ENCODE assay signal across 16 cellular contexts in the genomic region with DNA sequence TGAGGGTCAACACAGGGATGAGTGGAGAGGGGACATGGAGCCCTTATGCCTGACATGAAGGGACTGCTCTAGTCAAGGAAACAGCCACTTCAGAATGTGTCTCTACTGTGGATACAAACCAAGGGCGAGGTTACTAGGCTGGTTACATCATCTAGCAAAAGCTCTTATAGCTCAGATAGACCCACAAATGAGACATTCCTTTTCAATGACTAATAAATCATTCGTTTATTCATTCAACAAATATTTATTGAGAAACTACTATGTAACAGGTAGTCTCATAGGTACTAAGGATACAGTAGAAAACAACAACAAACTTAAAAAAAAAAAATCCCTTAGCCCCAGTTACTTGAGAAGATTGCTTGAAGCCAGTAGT.
DNase-seq lines count a peak whose midpoint lies in the region; ATAC-seq and TF ChIP-seq lines count a peak whose summit lies in the region.
"Had no signal": no experiment of that assay in that cellular context is flagged by ENCODE, and none has a peak within 500 bp of the region (broad histone marks: within the 10 kb centered on the region; RNA-seq: fewer than 3 reads in every experiment).

No MANE protein-coding gene starts in this region.

- no peak overlapping the region for H3K27ac Mint-ChIP-seq in activated CD4-positive, alpha-beta T cell treated with anti-CD3 and anti-CD28 coated beads, Interleukin-2, amount 10 ng/mL, durations not matched to agents 7 days and 5 days
- H3K27ac Mint-ChIP-seq: T-helper 1 cell treated with Interleukin-12 subunit alpha and Interleukin-12 subunit beta and Interleukin-4 antibody, amounts not matched to agents 30 μg/mL and 1 μg/mL, for 36 hours had no signal

- peaks cover 4% of the 10 kb centered on the region for H3K79me2 ChIP-seq in mammary epithelial cell (ENCODE audit: insufficient read depth, low read length)

- POLR2A ChIA-PET in activated CD4-positive, alpha-beta T cell treated with anti-CD3 and anti-CD28 coated beads, Interleukin-2, amount 10 ng/mL, durations not matched to agents 7 days and 5 days (lab: Charles Lee), result no interaction called here

- in situ Hi-C loops in Caki2 (cut with HindIII; ENCODE audit: low pct_unique_long_range_greater_than_20kb, low sequenced_read_pairs), result no loop called here
- in situ Hi-C loops in mammary epithelial cell (cut with MboI; ENCODE audit: low sequenced_read_pairs in 2 of 2), result no loop called here

- TF ChIP-seq CTCF in mammary epithelial cell (conservative IDR thresholded peaks at IDR 0.05 in 1 of 2, IDR thresholded peaks at IDR 0.05 in 1 of 2; ENCODE audit: extremely low read depth in 1 of 2, insufficient read depth in 1 of 2, low read depth in 1 of 2, low read length in 2 of 2), result no peak
- no peak for TF ChIP-seq CTCF in left lung (IDR thresholded peaks at IDR 0.05)

- no peaks in the 10 kb centered on the region for H3K9me3 ChIP-seq in MG63
- H3K9me3 ChIP-seq in mammary epithelial cell (replicated peaks; ENCODE audit: insufficient read depth, low read length), result no peaks in the 10 kb centered on the region
- H3K9me3 ChIP-seq in left lung, result no peaks in the 10 kb centered on the region
- H3K9me3 ChIP-seq: psoas muscle had no signal

- peak overlapping the region; percentile 45 for H3K9ac ChIP-seq in mammary epithelial cell (ENCODE audit: insufficient read depth, low read length)

- intact Hi-C loops in mammary epithelial cell (cut with micrococcal nuclease) (loop anchor here (1.0 kb wide), 4 partner anchors 30 to 63 kb away; no protein-coding TSS in a partner anchor), left lung (cut with DNase I) (no loop called here)

- peaks cover 21% of the 10 kb centered on the region for H3K4me1 ChIP-seq in mammary epithelial cell (ENCODE audit: insufficient read depth, low read length)
- H3K4me1 ChIP-seq in left lung, result no peaks in the 10 kb centered on the region

- no peak overlapping the region for H3K4me3 Mint-ChIP-seq in activated CD4-positive, alpha-beta T cell treated with anti-CD3 and anti-CD28 coated beads, Interleukin-2, amount 10 ng/mL, durations not matched to agents 7 days and 5 days
- H3K4me3 Mint-ChIP-seq: T-helper 1 cell treated with Interleukin-12 subunit alpha and Interleukin-12 subunit beta and Interleukin-4 antibody, amounts not matched to agents 30 μg/mL and 1 μg/mL, for 36 hours had no signal

- no peaks in the 10 kb centered on the region for H3K27me3 Mint-ChIP-seq in activated CD4-positive, alpha-beta T cell treated with anti-CD3 and anti-CD28 coated beads, Interleukin-2, amount 10 ng/mL, durations not matched to agents 7 days and 5 days

- peak; percentile 53 for ATAC-seq in left lung
- ATAC-seq in GM19467 (IDR thresholded peaks at IDR 0.05; ENCODE audit: unreplicated experiment), result no peak
- ATAC-seq: K562; stimulated activated naive CD8-positive, alpha-beta T cell treated with anti-CD3 and anti-CD28 coated beads, Interleukin-15, Interleukin-2, amounts not matched to agents 100 U/mL and 50 U/mL, for 24 hours had no signal

- H3K27me3 ChIP-seq in MG63, result no peaks in the 10 kb centered on the region
- no peaks in the 10 kb centered on the region for H3K27me3 ChIP-seq in mammary epithelial cell (ENCODE audit: insufficient read depth, low read length)
- no peaks in the 10 kb centered on the region for H3K27me3 ChIP-seq in left lung

- dilution Hi-C loops in mammary epithelial cell (cut with HindIII; ENCODE audit: low sequenced_read_pairs), result no loop called here

- H3K4me3 ChIP-seq in MG63 (no peak overlapping the region), mammary epithelial cell (replicated peaks in 1 of 3; ENCODE audit: insufficient read depth in 1 of 3, low read depth in 2 of 3, low read length in 3 of 3) (no peak overlapping the region), left lung (no peak overlapping the region)
- H3K4me3 ChIP-seq: K562, psoas muscle had no signal

- CTCF ChIA-PET in mammary epithelial cell (lab: Charles Lee; ENCODE audit: low non-redundant PET), result interaction anchor here (0.7 kb wide), 1 partner anchor 652 kb away, joined by 5 read pairs; no protein-coding TSS in a partner anchor
- CTCF ChIA-PET in activated CD4-positive, alpha-beta T cell treated with anti-CD3 and anti-CD28 coated beads, Interleukin-2, amount 10 ng/mL, durations not matched to agents 7 days and 5 days (lab: Charles Lee), result interaction anchor here (0.6 kb wide), 1 partner anchor 17 kb away, joined by 3 read pairs; no protein-coding TSS in a partner anchor

- peak overlapping the region; percentile 83 for H3K27ac ChIP-seq in mammary epithelial cell (ENCODE audit: insufficient read depth, low read depth, low read length)
- H3K27ac ChIP-seq in left lung, result no peak overlapping the region
- H3K27ac ChIP-seq: psoas muscle had no signal

- H3K36me3 ChIP-seq in MG63 (no peaks in the 10 kb centered on the region), mammary epithelial cell (ENCODE audit: insufficient read depth, low read length) (peaks cover under 1% of the 10 kb centered on the region), left lung (no peaks in the 10 kb centered on the region)

- no peak overlapping the region for H2AFZ ChIP-seq in mammary epithelial cell (ENCODE audit: low read depth, low read length)

- BruUV-seq in mammary epithelial cell (replicated peaks; lab: Mats Ljungman, UMichigan), result no TSS peak

- H3K4me1 Mint-ChIP-seq in activated CD4-positive, alpha-beta T cell treated with anti-CD3 and anti-CD28 coated beads, Interleukin-2, amount 10 ng/mL, durations not matched to agents 7 days and 5 days, result no peaks in the 10 kb centered on the region

- no peaks in the 10 kb centered on the region for H4K20me1 ChIP-seq in mammary epithelial cell (ENCODE audit: insufficient read depth, low read length)

- peak overlapping the region; percentile 46 for H3K4me2 ChIP-seq in mammary epithelial cell (ENCODE audit: insufficient read depth, low read depth, low read length)

- 0% methylated on average over 2 of the region's 2 CpGs for WGBS in mammary epithelial cell (ENCODE audit: low coverage, missing lambda C conversion rate)

- H3K9me3 Mint-ChIP-seq in activated CD4-positive, alpha-beta T cell treated with anti-CD3 and anti-CD28 coated beads, Interleukin-2, amount 10 ng/mL, durations not matched to agents 7 days and 5 days, result no peaks in the 10 kb centered on the region
- H3K9me3 Mint-ChIP-seq: T-helper 1 cell treated with Interleukin-12 subunit alpha and Interleukin-12 subunit beta and Interleukin-4 antibody, amounts not matched to agents 30 μg/mL and 1 μg/mL, for 36 hours had no signal

- DNase-seq in Caki2 (ENCODE audit: low read depth), result peak; percentile 27
- DNase-seq in MG63, result peak; percentile 35
- DNase-seq in mammary epithelial cell, result peak; percentile 86
- DNase-seq in left lung, result no peak
- DNase-seq in NCI-H82 (lab: John Stamatoyannopoulos, UW), result no peak
- no peak for DNase-seq in activated CD4-positive, alpha-beta T cell treated with anti-CD3 and anti-CD28 coated beads, Interleukin-2, amount 10 ng/mL, durations not matched to agents 7 days and 5 days
- DNase-seq in stimulated activated CD4-positive, alpha-beta T cell treated with anti-CD3 and anti-CD28 coated beads, Interleukin-4, amount 100 ng/mL, for 1 hour, result no peak
- DNase-seq: activated CD4-positive, alpha-beta T cell treated with anti-CD3 and anti-CD28 coated beads for 48 hours; AML-193; NCI-H2107; psoas muscle; stimulated activated CD4-positive, alpha-beta T cell treated with anti-CD3 and anti-CD28 coated beads, Interleukin-2, amount 100 ng/mL, for 24 hours; stimulated activated naive CD8-positive, alpha-beta T cell treated with anti-CD3 and anti-CD28 coated beads, Interleukin-15, Interleukin-2, amounts not matched to agents 100 U/mL and 50 U/mL, for 24 hours had no signal

- H3K36me3 Mint-ChIP-seq in activated CD4-positive, alpha-beta T cell treated with anti-CD3 and anti-CD28 coated beads, Interleukin-2, amount 10 ng/mL, durations not matched to agents 7 days and 5 days (ENCODE audit: low read depth), result no peaks in the 10 kb centered on the region

Comparison
In these comparisons a context has a peak if more than half of its experiments do, and no peak if none do; other contexts are left out.
1. DNase-seq: peak in Caki2 (single experiment), MG63 (single experiment) and mammary epithelial cell (single experiment); none in left lung (0 of 2), NCI-H82 (single experiment), activated CD4-positive, alpha-beta T cell treated with anti-CD3 and anti-CD28 coated beads, Interleukin-2, amount 10 ng/mL, durations not matched to agents 7 days and 5 days (single experiment) and stimulated activated CD4-positive, alpha-beta T cell treated with anti-CD3 and anti-CD28 coated beads, Interleukin-4, amount 100 ng/mL, for 1 hour (single experiment).